Comparison of ENCODE assay signal across 10 cellular contexts in the genomic region with DNA sequence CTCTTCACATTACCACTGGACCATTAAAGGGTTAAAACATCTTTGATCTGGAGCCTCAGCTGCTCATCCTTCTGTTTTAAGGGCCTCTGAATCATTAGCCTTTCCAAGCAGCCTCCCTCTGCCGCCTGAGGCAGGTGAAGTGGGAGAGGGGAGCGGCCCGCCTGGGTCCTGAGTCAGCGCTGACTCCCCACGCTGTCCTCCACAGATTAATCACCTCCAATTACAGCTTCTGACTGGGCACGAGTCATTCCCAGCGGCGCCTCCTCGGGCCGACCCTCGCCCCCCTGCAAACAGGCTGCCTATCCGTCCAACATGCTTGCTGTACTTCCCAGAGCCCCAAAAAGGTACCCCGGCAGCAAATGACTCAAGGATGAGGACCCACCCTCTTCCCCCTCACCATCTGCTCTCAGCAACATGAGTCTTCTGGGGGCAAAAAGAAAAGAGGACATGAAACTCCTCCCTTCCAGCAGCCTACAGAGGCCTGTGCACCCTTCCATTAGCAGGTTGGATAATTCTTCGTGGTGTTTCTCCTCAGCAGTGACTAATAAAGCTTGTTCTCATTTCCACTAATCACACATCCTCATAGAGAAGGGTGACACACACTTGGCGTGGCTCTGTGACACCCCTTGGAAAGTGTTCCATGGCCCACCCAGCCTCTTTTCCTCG. TPM values are rescaled to one million over a fixed set of nuclear protein-coding genes. Genes with fewer than 3 reads are reported as not detected.
A peak's percentile ranks its signal among the peaks of the same experiment; 100 is the strongest.
DNase-seq lines count a peak whose midpoint lies in the region; TF ChIP-seq lines count a peak whose summit lies in the region.
"Had no signal": no experiment of that assay in that cellular context is flagged by ENCODE, and none has a peak within 500 bp of the region (broad histone marks: within the 10 kb centered on the region; RNA-seq: fewer than 3 reads in every experiment).

No MANE protein-coding gene starts in this region.

- no peak overlapping the region for H3K27ac ChIP-seq in Karpas-422 (ENCODE audit: low read length)
- no peak overlapping the region for H3K27ac ChIP-seq in sigmoid colon
- no peak overlapping the region for H3K27ac ChIP-seq in spleen
- H3K27ac ChIP-seq: body of pancreas had no signal

- H4K20me1 ChIP-seq in Karpas-422 (ENCODE audit: insufficient read depth, low read depth, low read length): no peaks in the 10 kb centered on the region

- TF ChIP-seq CTCF in epithelial cell of esophagus (IDR thresholded peaks at IDR 0.05; ENCODE audit: insufficient read depth, low read depth, low read length, missing control alignments): no peak
- no peak for TF ChIP-seq CTCF in sigmoid colon (IDR thresholded peaks at IDR 0.05)
- no peak for TF ChIP-seq CTCF in spleen (IDR thresholded peaks at IDR 0.05 in 8 of 11, conservative IDR thresholded peaks at IDR 0.05 in 3 of 11)

- TF ChIP-seq POLR2A in sigmoid colon (IDR thresholded peaks at IDR 0.05): no peak
- no peak for TF ChIP-seq POLR2A in spleen (IDR thresholded peaks at IDR 0.05)

- no peak overlapping the region for H2AFZ ChIP-seq in Karpas-422 (ENCODE audit: low read length)

- H3K9ac ChIP-seq in Karpas-422 (ENCODE audit: low read length): 0 out of 2 replicates have a peak overlapping the region, but pooled peaks have one; percentile 30

- H3K9me2 ChIP-seq in Karpas-422 (replicated peaks; ENCODE audit: insufficient read depth, low read length): no peaks in the 10 kb centered on the region

- no peaks in the 10 kb centered on the region for H3K79me2 ChIP-seq in Karpas-422 (ENCODE audit: low read length)

- H3K4me3 ChIP-seq in Karpas-422 (ENCODE audit: low read length) (no peak overlapping the region), epithelial cell of esophagus (ENCODE audit: low read length) (no peak overlapping the region), sigmoid colon (no peak overlapping the region), spleen (no peak overlapping the region)
- H3K4me3 ChIP-seq: body of pancreas had no signal

- intact Hi-C loops in sigmoid colon (cut with DNase I) (no loop called here), spleen (cut with DNase I; ENCODE audit: low total_unique reads) (no loop called here)

- H3K4me2 ChIP-seq in Karpas-422 (ENCODE audit: low read depth, low read length, poor library complexity, severe bottlenecking): peak overlapping the region; percentile 52

- TF ChIP-seq EP300 in sigmoid colon (IDR thresholded peaks at IDR 0.05): no peak

- DNase-seq in activated CD4-positive, alpha-beta T cell treated with anti-CD3 and anti-CD28 coated beads, Interleukin-2, amount 50 U/mL, for 48 hours: peak; percentile 34 to 47
- no peak for DNase-seq in activated CD4-positive, alpha-beta T cell treated with anti-CD3 and anti-CD28 coated beads for 4 hours
- DNase-seq in Karpas-422 (peak; percentile 50), epithelial cell of esophagus (ENCODE audit: low read depth) (peak; percentile 89), NCI-H2029 (lab: John Stamatoyannopoulos, UW) (no peak), sigmoid colon (no peak), spleen (no peak)
- peak; percentile 74 for DNase-seq in stimulated activated CD8-positive, alpha-beta memory T cell treated with anti-CD3 and anti-CD28 coated beads, Interleukin-4, amount 100 ng/mL, for 48 hours
- DNase-seq: body of pancreas, NCI-H82 had no signal

- H3K27me3 ChIP-seq in Karpas-422 (ENCODE audit: low read length): no peaks in the 10 kb centered on the region
- H3K27me3 ChIP-seq in sigmoid colon: no peaks in the 10 kb centered on the region
- H3K27me3 ChIP-seq in spleen (replicated peaks in 1 of 7): peaks cover 0 to 34% (median 0%) of the 10 kb centered on the region in 7 donors
- H3K27me3 ChIP-seq: body of pancreas had no signal

- H3K36me3 ChIP-seq in Karpas-422 (ENCODE audit: insufficient read depth, low read length): no peaks in the 10 kb centered on the region
- H3K36me3 ChIP-seq in sigmoid colon: no peaks in the 10 kb centered on the region
- H3K36me3 ChIP-seq in spleen: no peaks in the 10 kb centered on the region

- H3K9me3 ChIP-seq in Karpas-422 (ENCODE audit: low read length) (no peaks in the 10 kb centered on the region), sigmoid colon (no peaks in the 10 kb centered on the region), spleen (no peaks in the 10 kb centered on the region)
- H3K9me3 ChIP-seq: body of pancreas had no signal

- WGBS in sigmoid colon, 2 donors: 59 to 73% methylated on average over 16 of the region's 16 CpGs
- 66 to 86% (median 75%) methylated on average over 16 of the region's 16 CpGs for WGBS in spleen, 5 donors

- H3K4me1 ChIP-seq in Karpas-422 (ENCODE audit: low read length) (peaks cover 69% of the 10 kb centered on the region), sigmoid colon (no peaks in the 10 kb centered on the region), spleen (no peaks in the 10 kb centered on the region)
- H3K4me1 ChIP-seq: body of pancreas had no signal

RNA-seq across cellular contexts. Expression of gene JAM3, which starts 44.3 kb away (rescaled TPM):
- 0.65 and 4.8 TPM in 2 replicates for total RNA-seq in Karpas-422 (2014; rRNA removed; shearing (Covaris generic); ENCODE audit: low replicate concordance)
- total RNA-seq in sigmoid colon (100 to 1,000 TPM in 1 of 4 donors, 10 to 100 TPM in 3; 69.4 to 125 (median 82.0) TPM), spleen (10 to 100 TPM; 20.8 to 28.7 (median 24.7) TPM)
- polyA plus RNA-seq in sigmoid colon (1 to 10 TPM in 2 of 3 donors, under 1 TPM in 1; 0.69 to 7.5 (median 3.0) TPM), spleen (10 to 100 TPM in 2 of 3 donors, 1 to 10 TPM in 1; 9.5 to 20.5 (median 17.8) TPM)

Comparison
In these comparisons a context has a peak if more than half of its experiments do, and no peak if none do; other contexts are left out.
1. DNase-seq: peak in activated CD4-positive, alpha-beta T cell treated with anti-CD3 and anti-CD28 coated beads, Interleukin-2, amount 50 U/mL, for 48 hours (2 of 2), Karpas-422 (single experiment), epithelial cell of esophagus (single experiment) and stimulated activated CD8-positive, alpha-beta memory T cell treated with anti-CD3 and anti-CD28 coated beads, Interleukin-4, amount 100 ng/mL, for 48 hours (single experiment); none in activated CD4-positive, alpha-beta T cell treated with anti-CD3 and anti-CD28 coated beads for 4 hours (0 of 2), NCI-H2029 (single experiment), sigmoid colon (single experiment) and spleen (single experiment).